31 cellular contexts compared by ENCODE assay signal in the genomic region with DNA sequence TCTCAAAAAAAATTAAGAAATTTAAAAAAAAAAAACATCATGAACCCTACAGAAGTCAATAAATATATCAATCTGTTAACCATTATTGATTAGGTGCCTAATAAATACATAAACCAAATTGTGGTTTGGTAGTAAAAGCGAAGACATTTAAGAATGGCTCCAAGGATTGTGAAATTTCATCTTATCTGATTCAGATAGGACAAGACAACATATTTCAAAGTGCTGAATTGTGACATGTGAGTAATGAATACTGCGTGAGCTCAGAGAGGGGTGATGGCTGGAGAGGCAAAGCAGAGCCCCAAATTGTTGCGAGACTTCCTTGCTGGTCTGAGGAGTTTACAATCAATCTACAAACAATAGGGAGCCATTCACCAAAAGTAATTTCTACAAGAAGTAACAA. TPM values are rescaled to one million over a fixed set of nuclear protein-coding genes. Genes with fewer than 3 reads are reported as not detected.
"Had no signal": no experiment of that assay in that cellular context is flagged by ENCODE, and none has a peak within 500 bp of the region (broad histone marks: within the 10 kb centered on the region; RNA-seq: fewer than 3 reads in every experiment).

No MANE protein-coding gene starts in this region.

- H3K27ac Mint-ChIP-seq: naive thymus-derived CD8-positive, alpha-beta T cell; natural killer cell treated with Interleukin-12 subunit alpha and Interleukin-12 subunit beta and Interleukin-15 and Interleukin-18, amount 100 ng/mL, for 72 hours; neural progenitor cell; stimulated activated memory B cell treated with anti-CD40 and anti-IgM and Interleukin-4, amounts not matched to agents 10 μg/mL and 1 μg/mL and 100 μg/mL, for 72 hours; stimulated activated naive CD8-positive, alpha-beta T cell treated with anti-CD3 and anti-CD28 coated beads, Interleukin-15, amount 100 ng/mL, for 72 hours; type B pancreatic cell had no signal

- DNase-seq: naive thymus-derived CD8-positive, alpha-beta T cell; occipital lobe; ovary; posterior cingulate gyrus; spleen; stimulated activated CD4-positive, alpha-beta T cell treated with anti-CD3 and anti-CD28 coated beads, Interleukin-12 subunit alpha, Interleukin-12 subunit beta, amount 100 ng/mL, for 4 hours; stimulated activated CD4-positive, alpha-beta T cell treated with anti-CD3 and anti-CD28 coated beads, Interleukin-1b, Interleukin-23, amount 100 ng/mL, for 48 hours; stimulated activated CD4-positive, alpha-beta T cell treated with anti-CD3 and anti-CD28 coated beads, Interleukin-4, amount 100 ng/mL, for 1 hour; stimulated activated CD4-positive, alpha-beta T cell treated with anti-CD3 and anti-CD28 coated beads, Interleukin-4, amount 100 ng/mL, for 4 hours; stimulated activated CD8-positive, alpha-beta memory T cell treated with anti-CD3 and anti-CD28 coated beads, Interleukin-4, amount 100 ng/mL, for 48 hours; stimulated activated naive CD4-positive, alpha-beta T cell; stimulated activated naive CD8-positive, alpha-beta T cell treated with anti-CD3 and anti-CD28 coated beads, Interleukin-15, amount 100 ng/mL, for 72 hours; stimulated activated naive CD8-positive, alpha-beta T cell treated with anti-CD3 and anti-CD28 coated beads, Interleukin-15, Interleukin-2, amounts not matched to agents 100 U/mL and 50 U/mL, for 24 hours; substantia nigra; testis; tibial artery; transverse colon; upper lobe of right lung; uterus had no signal

- H3K36me3 Mint-ChIP-seq: naive thymus-derived CD8-positive, alpha-beta T cell; natural killer cell treated with Interleukin-12 subunit alpha and Interleukin-12 subunit beta and Interleukin-15 and Interleukin-18, amount 100 ng/mL, for 72 hours; neural progenitor cell; stimulated activated memory B cell treated with anti-CD40 and anti-IgM and Interleukin-4, amounts not matched to agents 10 μg/mL and 1 μg/mL and 100 μg/mL, for 72 hours; type B pancreatic cell had no signal

- H3K9me3 Mint-ChIP-seq: naive thymus-derived CD8-positive, alpha-beta T cell; natural killer cell treated with Interleukin-12 subunit alpha and Interleukin-12 subunit beta and Interleukin-15 and Interleukin-18, amount 100 ng/mL, for 72 hours; neural progenitor cell; stimulated activated memory B cell treated with anti-CD40 and anti-IgM and Interleukin-4, amounts not matched to agents 10 μg/mL and 1 μg/mL and 100 μg/mL, for 72 hours; stimulated activated naive CD8-positive, alpha-beta T cell treated with anti-CD3 and anti-CD28 coated beads, Interleukin-15, amount 100 ng/mL, for 72 hours; type B pancreatic cell had no signal

- H3K4me3 Mint-ChIP-seq: naive thymus-derived CD8-positive, alpha-beta T cell; natural killer cell treated with Interleukin-12 subunit alpha and Interleukin-12 subunit beta and Interleukin-15 and Interleukin-18, amount 100 ng/mL, for 72 hours; neural progenitor cell; stimulated activated memory B cell treated with anti-CD40 and anti-IgM and Interleukin-4, amounts not matched to agents 10 μg/mL and 1 μg/mL and 100 μg/mL, for 72 hours; stimulated activated naive CD8-positive, alpha-beta T cell treated with anti-CD3 and anti-CD28 coated beads, Interleukin-15, amount 100 ng/mL, for 72 hours; type B pancreatic cell had no signal

- H3K27me3 Mint-ChIP-seq: stimulated activated naive CD8-positive, alpha-beta T cell treated with anti-CD3 and anti-CD28 coated beads, Interleukin-15, amount 100 ng/mL, for 72 hours; type B pancreatic cell had no signal

- H3K4me1 Mint-ChIP-seq: neural progenitor cell; stimulated activated naive CD8-positive, alpha-beta T cell treated with anti-CD3 and anti-CD28 coated beads, Interleukin-15, amount 100 ng/mL, for 72 hours had no signal

- ATAC-seq: naive thymus-derived CD8-positive, alpha-beta T cell; natural killer cell treated with Interleukin-12 subunit alpha and Interleukin-12 subunit beta and Interleukin-15 and Interleukin-18, amount 100 ng/mL, for 72 hours; sciatic nerve; stimulated activated memory B cell treated with anti-CD40 and anti-IgM and Interleukin-4, amounts not matched to agents 10 μg/mL and 1 μg/mL and 100 μg/mL, for 72 hours; stimulated activated naive CD8-positive, alpha-beta T cell treated with anti-CD3 and anti-CD28 coated beads, Interleukin-15, amount 100 ng/mL, for 72 hours; stimulated activated naive CD8-positive, alpha-beta T cell treated with anti-CD3 and anti-CD28 coated beads, Interleukin-15, Interleukin-2, amounts not matched to agents 100 U/mL and 50 U/mL, for 24 hours had no signal

RNA-seq across cellular contexts. Expression of gene AMBN, which starts 8.2 kb away (rescaled TPM):
- total RNA-seq: naive thymus-derived CD8-positive, alpha-beta T cell; natural killer cell treated with Interleukin-12 subunit alpha and Interleukin-12 subunit beta and Interleukin-15 and Interleukin-18, amount 100 ng/mL, for 72 hours; occipital lobe; osteoblast; ovary; prostate gland; pulmonary artery endothelial cell; right atrium auricular region; sciatic nerve; smooth muscle cell; spleen; transverse colon; upper lobe of right lung; urinary bladder; uterus had no signal

RNA-seq across cellular contexts. Expression of gene ENAM, which starts 28.2 kb away (rescaled TPM):
- total RNA-seq: naive thymus-derived CD8-positive, alpha-beta T cell; natural killer cell treated with Interleukin-12 subunit alpha and Interleukin-12 subunit beta and Interleukin-15 and Interleukin-18, amount 100 ng/mL, for 72 hours; occipital lobe; osteoblast; pulmonary artery endothelial cell; sciatic nerve; smooth muscle cell; suprapubic skin; transverse colon had no signal
